8 cellular contexts compared by ENCODE assay signal in the genomic region with DNA sequence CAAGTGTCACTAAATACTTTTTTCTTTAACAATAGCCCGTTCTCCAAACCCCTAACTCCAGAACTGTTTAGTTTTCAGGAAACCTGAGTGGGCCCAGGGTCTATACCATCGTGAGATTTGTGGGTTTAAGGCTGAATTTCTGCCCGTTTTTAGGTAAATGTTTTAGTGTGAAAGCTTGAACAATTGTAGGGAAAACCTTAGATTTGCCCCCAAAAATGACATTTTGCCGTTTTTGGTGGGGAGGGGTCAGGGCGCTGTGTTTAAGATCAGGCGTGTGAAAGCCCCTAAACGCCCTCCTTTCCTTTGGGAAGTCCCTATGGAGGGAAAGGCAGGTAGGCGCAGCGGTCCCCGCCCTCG. TPM values are rescaled to one million over a fixed set of nuclear protein-coding genes. Genes with fewer than 3 reads are reported as not detected.
DNase-seq lines count a peak whose midpoint lies in the region; ATAC-seq and TF ChIP-seq lines count a peak whose summit lies in the region.

No MANE protein-coding gene starts in this region.

- H3K36me3 Mint-ChIP-seq in MCF 10A (ENCODE audit: insufficient read depth, unreplicated experiment) = peaks cover 9% of the 10 kb centered on the region

- POLR2A ChIA-PET in MCF 10A (lab: Yijun Ruan, JAX) = interaction anchor here (1.2 to 5.9 kb wide), 8 partner anchors 8 to 170 kb away, joined by 3 to 116 read pairs (median 4); partner anchors contain the start of genes FANCM, FKBP3, KLHL28 and MIS18BP1

- H3K27me3 ChIP-seq in BLaER1 (no peaks in the 10 kb centered on the region), muscle layer of duodenum (ENCODE audit: low read depth, low read length) (no peaks in the 10 kb centered on the region)

- H3K9me3 Mint-ChIP-seq in MCF 10A (ENCODE audit: unreplicated experiment) = no peaks in the 10 kb centered on the region

- peak overlapping the region; percentile 51; the same call in 1 of the 2 replicates for H3K27ac ChIP-seq in BLaER1
- H3K27ac ChIP-seq in muscle layer of duodenum (ENCODE audit: low read length) = peak overlapping the region; percentile 45

- H3K9ac ChIP-seq in BLaER1 = peak overlapping the region; percentile 74

- H3K4me3 ChIP-seq in BLaER1 (peak overlapping the region; percentile 78), muscle layer of duodenum (ENCODE audit: low read depth in 1 of 2, low read length in 2 of 2) (peak overlapping the region; percentile 84 to 88)

- no TSS peak for BruUV-seq in MCF 10A (replicated peaks; lab: Mats Ljungman, UMichigan)

- no peak for DNase-seq in MCF 10A (ENCODE audit: unreplicated experiment)
- no peak for DNase-seq in stimulated activated CD4-positive, alpha-beta T cell treated with anti-CD3 and anti-CD28 coated beads, Interleukin-2, amount 100 ng/mL, for 48 hours
- DNase-seq in NCI-H524 treated with DMSO at 0.1 percent for 48 hours (lab: John Stamatoyannopoulos, UW) = no peak
- no peak for DNase-seq in NCI-H1694 (lab: John Stamatoyannopoulos, UW)
- no peak for DNase-seq in mesenteric fat pad (ENCODE audit: low spot score)

- peaks cover 4% of the 10 kb centered on the region; the same call in 1 of the 2 replicates for H3K9me3 ChIP-seq in BLaER1
- H3K9me3 ChIP-seq in muscle layer of duodenum (ENCODE audit: control insufficient read depth in 1 of 2, low read length in 2 of 2) = no peaks in the 10 kb centered on the region

- no peaks in the 10 kb centered on the region for H3K27me3 Mint-ChIP-seq in MCF 10A (ENCODE audit: insufficient read depth, unreplicated experiment)

- no peak for TF ChIP-seq CTCF in MCF 10A (IDR thresholded peaks at IDR 0.05; ENCODE audit: unreplicated experiment)

- peaks cover 23% of the 10 kb centered on the region for H3K4me1 ChIP-seq in BLaER1
- H3K4me1 ChIP-seq in muscle layer of duodenum (ENCODE audit: control insufficient read depth in 1 of 2, insufficient read depth in 2 of 2, low read length in 2 of 2) = peaks cover 5 to 23% of the 10 kb centered on the region in 2 donors

- H3K4me3 Mint-ChIP-seq in MCF 10A (ENCODE audit: unreplicated experiment) = peak overlapping the region; percentile 97

- CTCF ChIA-PET in MCF 10A (lab: Yijun Ruan, JAX) = interaction anchor here (0.6 kb wide), 1 partner anchor 35 kb away, joined by 3 read pairs; no protein-coding TSS in a partner anchor

- peaks cover 45% of the 10 kb centered on the region for H4K20me1 ChIP-seq in BLaER1

- H3K4me2 ChIP-seq in BLaER1 = peak overlapping the region; percentile 84

- H3K27ac Mint-ChIP-seq in MCF 10A (ENCODE audit: low read depth, unreplicated experiment) = peak overlapping the region; percentile 94

- peaks cover 35% of the 10 kb centered on the region for H3K4me1 Mint-ChIP-seq in MCF 10A (ENCODE audit: insufficient read depth, unreplicated experiment)

- ATAC-seq in HG03045 (IDR thresholded peaks at IDR 0.05; ENCODE audit: unreplicated experiment) = peak; percentile 11

- H3K36me3 ChIP-seq in BLaER1 (0 out of 2 replicates have a peak, but pooled peaks cover 5% of the 10 kb centered on the region), muscle layer of duodenum (ENCODE audit: control insufficient read depth in 1 of 2, insufficient read depth in 2 of 2, low read length in 2 of 2) (no peaks in the 10 kb centered on the region)

- intact Hi-C loops in MCF 10A (cut with micrococcal nuclease) = no loop called here

RNA-seq across cellular contexts. Expression of gene PRPF39, which starts 0.3 kb away (rescaled TPM):
- total RNA-seq in MCF 10A (2022) = 36.7 and 41.4 TPM in 2 replicates
- 26.9 TPM for total RNA-seq in mesenteric fat pad

RNA-seq across cellular contexts. Expression of gene FKBP3, which starts 50.7 kb away (rescaled TPM):
- total RNA-seq in MCF 10A (2022) (61.7 and 62.0 TPM in 2 replicates), mesenteric fat pad (36.6 TPM)

RNA-seq across cellular contexts. Expression of gene FANCM, which starts 52.1 kb away (rescaled TPM):
- total RNA-seq in MCF 10A (2022) (5.0 and 6.6 TPM in 2 replicates), mesenteric fat pad (6.1 TPM)
